24 cellular contexts compared by ENCODE assay signal in the genomic region with DNA sequence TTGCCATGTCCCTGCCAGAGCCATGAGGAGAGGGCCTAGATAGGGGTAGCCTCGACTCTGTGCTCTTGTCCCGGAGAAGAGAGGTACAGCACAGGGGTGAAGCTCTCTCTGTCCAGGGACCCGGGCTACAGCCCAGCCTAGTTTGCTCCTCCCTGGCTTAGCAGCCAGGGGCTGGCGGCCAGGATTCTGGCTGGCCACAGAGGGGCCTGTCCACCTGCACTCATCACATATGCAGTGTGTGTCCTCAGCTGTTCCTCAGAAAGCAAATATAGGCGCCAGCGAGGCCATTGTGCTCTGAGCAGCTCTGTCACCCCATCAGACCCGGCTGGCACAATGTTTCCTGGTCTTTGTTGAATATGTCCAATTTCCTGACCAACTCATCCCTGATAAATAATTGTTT. TPM values are rescaled to one million over a fixed set of nuclear protein-coding genes. Genes with fewer than 3 reads are reported as not detected.
DNase-seq lines count a peak whose midpoint lies in the region; ATAC-seq and TF ChIP-seq lines count a peak whose summit lies in the region.
"Had no signal": no experiment of that assay in that cellular context is flagged by ENCODE, and none has a peak within 500 bp of the region (broad histone marks: within the 10 kb centered on the region; RNA-seq: fewer than 3 reads in every experiment).

No MANE protein-coding gene starts in this region.

- intact Hi-C loops in posterior vena cava (cut with DNase I): no loop called here
- intact Hi-C loops in stomach (cut with DNase I; ENCODE audit: low total_unique reads): no loop called here

- TF ChIP-seq EP300 in stomach (IDR thresholded peaks at IDR 0.05): no peak

- TF ChIP-seq CTCF in stomach (IDR thresholded peaks at IDR 0.05): no peak

- DNase-seq in DMS 273 (lab: John Stamatoyannopoulos, UW; ENCODE audit: unreplicated experiment) (peak; percentile 33), DMS 273 treated with DMSO at 0.1 percent for 48 hours (lab: John Stamatoyannopoulos, UW) (no peak), NCI-H2196 treated with DMSO at 0.1 percent for 48 hours (lab: John Stamatoyannopoulos, UW; ENCODE audit: unreplicated experiment) (peak; percentile 38), globus pallidus (ENCODE audit: low spot score) (peak; percentile 35), posterior vena cava (ENCODE audit: low spot score) (peak; percentile 54), GF-D8 (lab: John Stamatoyannopoulos, UW) (no peak), stomach (no peak)
- DNase-seq: activated B cell treated with CpG ODN at 0.5 μM for 24 hours; AML-193; dermis blood vessel endothelial cell; H9; lower lobe of right lung; NCI-H2107; NCI-H510A; stimulated activated CD4-positive, alpha-beta T cell treated with anti-CD3 and anti-CD28 coated beads, Interleukin-1b, Interleukin-23, amount 100 ng/mL, for 48 hours; T1000 had no signal

- ATAC-seq in HG03432 (IDR thresholded peaks at IDR 0.05; ENCODE audit: unreplicated experiment): no peak
- ATAC-seq: gastroesophageal sphincter, lower lobe of right lung had no signal

- H3K27ac ChIP-seq in stomach: no peak overlapping the region
- H3K27ac ChIP-seq: 22Rv1, cardiac muscle cell, lower lobe of right lung, neutrophil, skin epidermis had no signal

- no peaks in the 10 kb centered on the region for H3K27me3 ChIP-seq in stomach
- H3K27me3 ChIP-seq: gastroesophageal sphincter had no signal

- no peaks in the 10 kb centered on the region for H3K36me3 ChIP-seq in stomach
- H3K36me3 ChIP-seq: cardiac muscle cell, gastroesophageal sphincter, lower lobe of right lung, neutrophil had no signal

- TF ChIP-seq POLR2A in stomach (IDR thresholded peaks at IDR 0.05): no peak

- H3K4me1 ChIP-seq in stomach: peaks cover 0 to 11% (median 1%) of the 10 kb centered on the region in 4 donors

- 60 to 73% (median 68%) methylated on average over 7 of the region's 7 CpGs for WGBS in stomach, 5 donors

- no peak overlapping the region for H3K4me3 ChIP-seq in stomach
- H3K4me3 ChIP-seq: cardiac muscle cell, gastroesophageal sphincter, lower lobe of right lung, skin epidermis had no signal

- no peaks in the 10 kb centered on the region for H3K9me3 ChIP-seq in stomach
- H3K9me3 ChIP-seq: gastroesophageal sphincter, lower lobe of right lung, neutrophil had no signal

RNA-seq across cellular contexts. Expression of gene KCND3, which starts 28.5 kb away (rescaled TPM):
- total RNA-seq in posterior vena cava: 10 to 100 TPM; 24.6 to 27.8 TPM
- total RNA-seq in stomach: 10 to 100 TPM in 2 of 5 donors, 1 to 10 TPM in 2, under 1 TPM in 1; 0.87 to 15.8 (median 8.2) TPM
- polyA plus RNA-seq in stomach: 1 to 10 TPM; 1.1 to 2.7 (median 2.1) TPM
- total RNA-seq: activated T-helper 1 cell treated with anti-CD3 and anti-CD28 coated beads, Interleukin-12 subunit alpha, Interleukin-12 subunit beta, Interleukin-2, Interleukin-4 antibody, amounts not matched to agents 30 ng/mL and 10 ng/mL and 1 ng/mL, durations not matched to agents 14 hours and 24 hours and 36 hours; Daoy had no signal

Comparison
In these comparisons a context has a peak if more than half of its experiments do, and no peak if none do; other contexts are left out.
1. DNase-seq: peak in DMS 273 (single experiment), NCI-H2196 treated with DMSO at 0.1 percent for 48 hours (single experiment), globus pallidus (single experiment) and posterior vena cava (single experiment); none in DMS 273 treated with DMSO at 0.1 percent for 48 hours (single experiment), GF-D8 (single experiment) and stomach (single experiment).